8 cellular contexts compared by ENCODE assay signal in genomic region chr11:13963949-13964770, GRCh38. TPM values are rescaled to one million over a fixed set of nuclear protein-coding genes. Genes with fewer than 3 reads are reported as not detected.
DNase-seq lines count a peak whose midpoint lies in the region; ATAC-seq, FAIRE-seq and TF ChIP-seq lines count a peak whose summit lies in the region.

No MANE protein-coding gene starts in this region.

- FAIRE-seq in GM12891 (lab: Jason Lieb, UNC) = no peak

- no peak for TF ChIP-seq POLR2A in GM12891 (IDR thresholded peaks at IDR 0.05; ENCODE audit: low read depth, low read length)
- TF ChIP-seq POLR2A in prostate gland (IDR thresholded peaks at IDR 0.05) = peak; percentile 11
- TF ChIP-seq POLR2A in testis (IDR thresholded peaks at IDR 0.05) = no peak

- no peaks in the 10 kb centered on the region for H3K9me3 ChIP-seq in prostate gland
- H3K9me3 ChIP-seq in testis = no peaks in the 10 kb centered on the region

- H3K27ac ChIP-seq in prostate gland (peak overlapping the region in 1 of 2 donors; percentile 46), testis (no peak overlapping the region)

- H3K4me1 ChIP-seq in prostate gland (replicated peaks) = no peaks in the 10 kb centered on the region
- H3K4me1 ChIP-seq in testis = peaks cover 5% of the 10 kb centered on the region

- ATAC-seq in GM21737 (IDR thresholded peaks at IDR 0.05; ENCODE audit: unreplicated experiment) = no peak
- no peak for ATAC-seq in HG03025 (IDR thresholded peaks at IDR 0.05; ENCODE audit: low FRiP score, unreplicated experiment)

- intact Hi-C loops in head of caudate nucleus (cut with DNase I) = no loop called here
- intact Hi-C loops in prostate gland (cut with DNase I) = no loop called here
- intact Hi-C loops in testis (cut with DNase I; ENCODE audit: low total_unique reads) = loop anchor here (10.0 kb wide), 1 partner anchor 181 kb away; no protein-coding TSS in a partner anchor

- TF ChIP-seq CTCF in prostate gland (IDR thresholded peaks at IDR 0.05) (peak in 1 of 4 experiments; percentile 42), testis (IDR thresholded peaks at IDR 0.05) (no peak)

- DNase-seq in GM12891 (ENCODE audit: insufficient read length, low spot score) = peak; percentile 18
- peak; percentile 37 for DNase-seq in activated CD4-positive, alpha-beta T cell treated with anti-CD3 and anti-CD28 coated beads for 48 hours
- peak in 39 of 42 donors; percentile 14 to 75 (median 48) for DNase-seq in head of caudate nucleus
- no peak for DNase-seq in prostate gland (ENCODE audit: low spot score)
- DNase-seq in testis = no peak
- no peak for DNase-seq in activated CD4-positive, CD25-positive, alpha-beta regulatory T cell treated with anti-CD3 and anti-CD28 coated beads, Interleukin-2, amount 50 U/mL, for 72 hours

- peak overlapping the region; percentile 23 to 29 for H3K4me3 ChIP-seq in prostate gland
- H3K4me3 ChIP-seq in testis = peak overlapping the region in 1 of 2 donors; percentile 45

- 17% methylated on average over 60 of the region's 62 CpGs for WGBS in prostate gland
- WGBS in testis, 2 donors = 12 to 44% methylated on average over 22 to 59 of the region's 62 CpGs

- H3K27me3 ChIP-seq in prostate gland (replicated peaks; ENCODE audit: insufficient read depth) (peaks cover 14% of the 10 kb centered on the region), testis (no peaks in the 10 kb centered on the region)

- no peaks in the 10 kb centered on the region for H3K36me3 ChIP-seq in prostate gland
- H3K36me3 ChIP-seq in testis (ENCODE audit: low read depth, missing control alignments) = no peaks in the 10 kb centered on the region

TF ChIP-seq in GM12891, 5 proteins besides CTCF, POLR2A, EP300 and RAD21:
- TF ChIP-seq SPI1 (IDR thresholded peaks at IDR 0.05; ENCODE audit: low read depth, low read length) = no peak
- TF ChIP-seq POU2F2 (IDR thresholded peaks at IDR 0.05; ENCODE audit: low read depth, low read length) = no peak
- TF ChIP-seq TAF1 (IDR thresholded peaks at IDR 0.05; ENCODE audit: low read depth, low read length) = no peak
- TF ChIP-seq POLR2AphosphoS5 (IDR thresholded peaks at IDR 0.05; ENCODE audit: low read depth, low read length) = no peak
- no peak for TF ChIP-seq PAX5 (IDR thresholded peaks at IDR 0.05; ENCODE audit: insufficient read depth, low read length, severe bottlenecking)

RNA-seq across cellular contexts. Expression of gene SPON1, which starts 1.6 kb away (rescaled TPM):
- polyA plus RNA-seq in GM12891 (2012; ENCODE audit: low read depth, missing spikeins) = 0.08 TPM
- total RNA-seq in prostate gland = 10 to 100 TPM; 13.7 to 28.2 TPM
- 1 to 10 TPM; 6.9 to 7.6 TPM for total RNA-seq in testis
- 11.9 TPM for polyA plus RNA-seq in testis (ENCODE audit: insufficient read depth, low read depth, low replicate concordance)

Comparison
In these comparisons a context has a peak if more than half of its experiments do, and no peak if none do; other contexts are left out.
1. DNase-seq: peak in GM12891 (single experiment), activated CD4-positive, alpha-beta T cell treated with anti-CD3 and anti-CD28 coated beads for 48 hours (single experiment) and head of caudate nucleus (39 of 42); none in prostate gland (single experiment), testis (single experiment) and activated CD4-positive, CD25-positive, alpha-beta regulatory T cell treated with anti-CD3 and anti-CD28 coated beads, Interleukin-2, amount 50 U/mL, for 72 hours (single experiment).